In genomic region chr4:120963449-120963848, GRCh38 we compare ENCODE assay signal across 18 cellular contexts. TPM values are rescaled to one million over a fixed set of nuclear protein-coding genes. Genes with fewer than 3 reads are reported as not detected.
DNase-seq lines count a peak whose midpoint lies in the region; ATAC-seq, FAIRE-seq and TF ChIP-seq lines count a peak whose summit lies in the region.
"Had no signal": no experiment of that assay in that cellular context is flagged by ENCODE, and none has a peak within 500 bp of the region (broad histone marks: within the 10 kb centered on the region; RNA-seq: fewer than 3 reads in every experiment).

No MANE protein-coding gene starts in this region.

- peak; percentile 58 for FAIRE-seq in D721Med (lab: Jason Lieb, UNC)
- FAIRE-seq: G401.6, GM12892, H1 had no signal

- no peaks in the 10 kb centered on the region for H3F3A ChIP-seq in PC-9 (ENCODE audit: insufficient read depth, low read depth)

- no peaks in the 10 kb centered on the region for H3K4me1 ChIP-seq in PC-9 (replicated peaks; ENCODE audit: insufficient read depth)
- H3K4me1 ChIP-seq in adipocyte (ENCODE audit: control insufficient read depth, insufficient read depth, low read length), result peaks cover 3% of the 10 kb centered on the region

- H4K20me1 ChIP-seq in PC-9 (ENCODE audit: insufficient read depth), result no peaks in the 10 kb centered on the region

- no TSS peak for BruUV-seq in PC-9 (replicated peaks; lab: Mats Ljungman, UMichigan)

- CTCF ChIA-PET in PC-9 (lab: Charles Lee), result interaction anchor here (0.6 kb wide), 1 partner anchor 15 kb away, joined by 11 read pairs; no protein-coding TSS in a partner anchor

- TF ChIP-seq CTCF in D721Med (IDR thresholded peaks at IDR 0.05; ENCODE audit: insufficient read depth, missing control alignments), result no peak
- no peak for TF ChIP-seq CTCF in PC-9 (conservative IDR thresholded peaks at IDR 0.05)

- H3K36me3 ChIP-seq in PC-9 (ENCODE audit: low read depth), result no peaks in the 10 kb centered on the region
- no peaks in the 10 kb centered on the region for H3K36me3 ChIP-seq in adipocyte (ENCODE audit: control insufficient read depth, insufficient read depth, low read length, severe bottlenecking)

- peak overlapping the region; percentile 41; the same call in 1 of the 2 replicates for H2AFZ ChIP-seq in PC-9
- H2AFZ ChIP-seq: GM23248 had no signal

- H3K9me2 ChIP-seq in PC-9 (ENCODE audit: insufficient read depth), result no peaks in the 10 kb centered on the region

- intact Hi-C loops in PC-9 (cut with micrococcal nuclease; ENCODE audit: unreplicated experiment), result no loop called here

- no peak overlapping the region for H3K4me2 ChIP-seq in PC-9

- H3K9ac ChIP-seq in adipocyte (ENCODE audit: low read length), result no peak overlapping the region
- H3K9ac ChIP-seq: GM23248 had no signal

- H3K79me2 ChIP-seq in PC-9 (ENCODE audit: low read depth), result no peaks in the 10 kb centered on the region

- H3K27me3 ChIP-seq in PC-9 (ENCODE audit: insufficient read depth, low read depth) (no peaks in the 10 kb centered on the region), adipocyte (replicated peaks; ENCODE audit: control insufficient read depth, insufficient read depth, low read length) (no peaks in the 10 kb centered on the region)

- ATAC-seq in HG03521 (IDR thresholded peaks at IDR 0.05; ENCODE audit: unreplicated experiment), result no peak

- POLR2A ChIA-PET in PC-9 (lab: Charles Lee; ENCODE audit: unreplicated experiment), result no interaction called here

- no peaks in the 10 kb centered on the region for H3K9me3 ChIP-seq in PC-9 (ENCODE audit: insufficient read depth, low read depth)
- no peaks in the 10 kb centered on the region for H3K9me3 ChIP-seq in adipocyte (ENCODE audit: control insufficient read depth, low read length)

- H3K27ac ChIP-seq in PC-9, result no peak overlapping the region
- H3K27ac ChIP-seq: GM23248 had no signal

- DNase-seq in D721Med (ENCODE audit: insufficient read length, low spot score), result no peak
- no peak for DNase-seq in PC-9
- DNase-seq in adipocyte (ENCODE audit: low read depth), result peak; percentile 8
- no peak for DNase-seq in NCI-H345 (lab: John Stamatoyannopoulos, UW)
- no peak for DNase-seq in activated CD4-positive, alpha-beta T cell treated with anti-CD3 and anti-CD28 coated beads, Interleukin-2, amount 50 U/mL, for 48 hours
- DNase-seq: C1 segment of cervical spinal cord; Calu3; CD4-positive, alpha-beta memory T cell; COR-L47; DMS153; DND-41; GM23248; H7; HCEC 1CT had no signal

- H3K4me3 ChIP-seq in PC-9, result no peak overlapping the region
- H3K4me3 ChIP-seq in adipocyte (ENCODE audit: low read length), result no peak overlapping the region
- H3K4me3 ChIP-seq: GM23248 had no signal

RNA-seq across cellular contexts. Expression of gene PRDM5, which starts 40.9 kb away (rescaled TPM):
- 0.85 and 0.90 TPM in 2 replicates for total RNA-seq in PC-9 (2021)
